ENCODE assay signal across 17 cellular contexts in the genomic region with DNA sequence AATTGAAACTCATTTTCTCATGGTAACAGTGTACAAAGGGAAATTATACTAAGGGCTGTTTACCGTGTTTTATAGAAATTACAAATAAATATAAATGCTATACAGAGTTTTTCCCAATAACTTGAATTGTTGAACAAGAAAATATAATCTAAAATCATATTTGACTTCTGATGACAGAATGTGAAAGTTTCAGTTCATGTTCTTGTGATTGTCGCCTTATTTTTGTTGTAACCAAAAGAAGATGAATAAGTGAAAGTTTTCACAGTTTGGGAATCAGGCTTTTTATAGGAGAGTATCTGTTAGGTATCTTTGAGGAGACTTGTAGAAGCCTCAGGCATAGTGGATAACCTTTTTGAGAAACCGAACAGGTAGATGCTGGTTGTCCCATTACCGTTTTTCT. TPM values are rescaled to one million over a fixed set of nuclear protein-coding genes. Genes with fewer than 3 reads are reported as not detected.
DNase-seq lines count a peak whose midpoint lies in the region; ATAC-seq and TF ChIP-seq lines count a peak whose summit lies in the region.
"Had no signal": no experiment of that assay in that cellular context is flagged by ENCODE, and none has a peak within 500 bp of the region (broad histone marks: within the 10 kb centered on the region; RNA-seq: fewer than 3 reads in every experiment).

No MANE protein-coding gene starts in this region.

- peaks cover 16% of the 10 kb centered on the region for H3K4me1 Mint-ChIP-seq in T-helper 2 cell treated with Interferon-gamma antibody and Interleukin-4, amounts not matched to agents 5 μg/mL and 100 μg/mL, for 36 hours (ENCODE audit: low read depth)

- no peak for TF ChIP-seq POLR2A in esophagus squamous epithelium (IDR thresholded peaks at IDR 0.05)

- peak overlapping the region; percentile 13 for H3K4me3 Mint-ChIP-seq in T-helper 2 cell treated with Interferon-gamma antibody and Interleukin-4, amounts not matched to agents 5 μg/mL and 100 μg/mL, for 36 hours

- H3K4me3 ChIP-seq in esophagus squamous epithelium = no peak overlapping the region
- peak overlapping the region; percentile 68 for H3K4me3 ChIP-seq in thoracic aorta

- peaks cover 6% of the 10 kb centered on the region for H3K36me3 Mint-ChIP-seq in T-helper 2 cell treated with Interferon-gamma antibody and Interleukin-4, amounts not matched to agents 5 μg/mL and 100 μg/mL, for 36 hours (ENCODE audit: low read depth)

- WGBS in esophagus squamous epithelium, 2 donors = 77 to 83% methylated on average over 4 of the region's 4 CpGs

- no peaks in the 10 kb centered on the region for H3K9me3 Mint-ChIP-seq in T-helper 2 cell treated with Interferon-gamma antibody and Interleukin-4, amounts not matched to agents 5 μg/mL and 100 μg/mL, for 36 hours

- H3K36me3 ChIP-seq in esophagus squamous epithelium (no peaks in the 10 kb centered on the region), thoracic aorta (no peaks in the 10 kb centered on the region)

- peaks cover 0 to 15% (median 8%) of the 10 kb centered on the region in 3 donors for H3K4me1 ChIP-seq in esophagus squamous epithelium
- peaks cover 34 to 81% of the 10 kb centered on the region in 2 donors for H3K4me1 ChIP-seq in thoracic aorta (ENCODE audit: control insufficient read depth in 1 of 2, low read depth in 2 of 2)

- DNase-seq in T-helper 2 cell treated with Interferon-gamma antibody and Interleukin-4, amounts not matched to agents 5 μg/mL and 100 μg/mL, for 36 hours (ENCODE audit: low spot score) = no peak
- no peak for DNase-seq in T-helper 2 cell
- no peak for DNase-seq in esophagus squamous epithelium (lab: John Stamatoyannopoulos, UW)
- no peak for DNase-seq in thoracic aorta (ENCODE audit: low spot score)
- no peak for DNase-seq in stimulated activated CD4-positive, alpha-beta T cell treated with anti-CD3 and anti-CD28 coated beads, Interleukin-4, amount 100 ng/mL, for 1 hour
- no peak for DNase-seq in LoVo (ENCODE audit: low spot score)
- no peak for DNase-seq in NCI-H82 treated with DMSO at 0.1 percent for 48 hours (lab: John Stamatoyannopoulos, UW; ENCODE audit: unreplicated experiment)
- DNase-seq: 8988T; activated CD4-positive, alpha-beta T cell treated with anti-CD3 and anti-CD28 coated beads for 1 hour; COR-L47; GF-D8; heart right ventricle; NCI-H146; NCI-H510A treated with DMSO at 0.1 percent for 48 hours; stimulated activated CD4-positive, alpha-beta T cell treated with anti-CD3 and anti-CD28 coated beads, Interleukin-4, amount 100 ng/mL, for 24 hours; stimulated activated naive CD4-positive, alpha-beta T cell had no signal

- H3K9me3 ChIP-seq in esophagus squamous epithelium (no peaks in the 10 kb centered on the region), thoracic aorta (no peaks in the 10 kb centered on the region)

- intact Hi-C loops in esophagus squamous epithelium (cut with DNase I) = no loop called here

- TF ChIP-seq CTCF in esophagus squamous epithelium (IDR thresholded peaks at IDR 0.05) (no peak), thoracic aorta (IDR thresholded peaks at IDR 0.05) (no peak)

- H3K27ac Mint-ChIP-seq in T-helper 2 cell treated with Interferon-gamma antibody and Interleukin-4, amounts not matched to agents 5 μg/mL and 100 μg/mL, for 36 hours = no peak overlapping the region

- H3K27me3 ChIP-seq in esophagus squamous epithelium = no peaks in the 10 kb centered on the region
- H3K27me3 ChIP-seq in thoracic aorta (replicated peaks; ENCODE audit: insufficient read depth) = no peaks in the 10 kb centered on the region
- H3K27me3 ChIP-seq: heart right ventricle had no signal

- ATAC-seq in HG03432 (IDR thresholded peaks at IDR 0.05; ENCODE audit: unreplicated experiment) (peak; percentile 22), thoracic aorta (ENCODE audit: insufficient number of reproducible peaks, low FRiP score, low read depth) (no peak)

- H3K27me3 Mint-ChIP-seq in T-helper 2 cell treated with Interferon-gamma antibody and Interleukin-4, amounts not matched to agents 5 μg/mL and 100 μg/mL, for 36 hours (ENCODE audit: low read depth) = no peaks in the 10 kb centered on the region

- H3K27ac ChIP-seq in esophagus squamous epithelium = peak overlapping the region in 3 of 4 donors; percentile 20 to 72 (median 48)
- peak overlapping the region; percentile 77 to 99 for H3K27ac ChIP-seq in thoracic aorta

RNA-seq across cellular contexts. Expression of a gene that starts 28.1 kb away (rescaled TPM):
- total RNA-seq in esophagus squamous epithelium (10 to 100 TPM; 13.0 to 40.8 (median 25.1) TPM), thoracic aorta (100 to 1,000 TPM; 114 to 139 TPM)
